Comparison of ENCODE assay signal across 19 cellular contexts in the genomic region with DNA sequence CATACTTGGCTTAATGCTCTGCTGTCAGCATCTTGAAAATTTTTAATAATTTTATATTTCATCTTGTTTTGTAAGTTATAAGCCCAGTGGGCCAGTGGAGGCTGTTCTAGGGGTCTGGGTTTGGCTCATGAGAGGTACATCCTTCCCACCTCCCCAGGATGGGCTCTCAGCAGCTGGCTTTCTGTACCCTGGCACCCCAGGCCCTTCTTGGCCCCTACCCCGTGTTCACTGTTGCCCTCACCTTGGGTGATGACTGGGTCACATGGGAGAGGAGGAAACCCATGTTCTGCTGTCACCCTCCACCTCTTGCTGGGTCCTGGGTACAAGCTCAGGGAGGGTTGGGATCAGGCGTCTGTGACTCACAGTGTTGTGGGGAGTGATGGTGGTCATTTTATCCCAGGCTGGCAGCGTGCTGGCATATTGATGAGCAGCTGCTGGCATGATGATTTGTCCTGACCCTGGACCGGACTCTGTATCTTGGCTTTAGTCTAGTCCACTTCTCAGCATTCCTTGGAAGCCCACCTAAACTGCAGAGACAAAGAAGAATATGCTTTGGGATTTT. TPM values are rescaled to one million over a fixed set of nuclear protein-coding genes. Genes with fewer than 3 reads are reported as not detected.
"Had no signal": no experiment of that assay in that cellular context is flagged by ENCODE, and none has a peak within 500 bp of the region (broad histone marks: within the 10 kb centered on the region; RNA-seq: fewer than 3 reads in every experiment).

No MANE protein-coding gene starts in this region.

- H3K27me3 Mint-ChIP-seq: activated CD8-positive, alpha-beta memory T cell treated with anti-CD3 and anti-CD28 coated beads, Interleukin-2, amount 10 ng/mL, durations not matched to agents 7 days and 5 days; stimulated activated naive B cell treated with anti-CD40 and anti-IgM and Interleukin-4, amounts not matched to agents 10 μg/mL and 1 μg/mL and 100 μg/mL, for 72 hours had no signal

- H3K4me1 ChIP-seq: sigmoid colon, transverse colon had no signal

- H3K9me3 Mint-ChIP-seq: effector memory CD8-positive, alpha-beta T cell; stimulated activated naive B cell treated with anti-CD40 and anti-IgM and Interleukin-4, amounts not matched to agents 10 μg/mL and 1 μg/mL and 100 μg/mL, for 72 hours had no signal

- H3K27ac ChIP-seq: sigmoid colon, transverse colon had no signal

- H3K4me3 ChIP-seq: sigmoid colon, transverse colon had no signal

- H3K4me3 Mint-ChIP-seq: activated CD8-positive, alpha-beta memory T cell treated with anti-CD3 and anti-CD28 coated beads, Interleukin-2, amount 10 ng/mL, durations not matched to agents 7 days and 5 days; nephron progenitor cell; stimulated activated naive B cell treated with anti-CD40 and anti-IgM and Interleukin-4, amounts not matched to agents 10 μg/mL and 1 μg/mL and 100 μg/mL, for 72 hours had no signal

- H3K36me3 ChIP-seq: sigmoid colon, transverse colon had no signal

- H3K27me3 ChIP-seq: sigmoid colon, transverse colon had no signal

- H3K9me3 ChIP-seq: transverse colon had no signal

- ATAC-seq: activated CD8-positive, alpha-beta memory T cell treated with anti-CD3 and anti-CD28 coated beads, Interleukin-2, amount 10 ng/mL, durations not matched to agents 7 days and 5 days; left ventricle myocardium superior; stimulated activated naive B cell treated with anti-CD40 and anti-IgM and Interleukin-4, amounts not matched to agents 10 μg/mL and 1 μg/mL and 100 μg/mL, for 72 hours had no signal

- DNase-seq: activated CD4-positive, alpha-beta T cell treated with anti-CD3 and anti-CD28 coated beads for 1 hour; activated CD4-positive, alpha-beta T cell treated with anti-CD3 and anti-CD28 coated beads, Interleukin-2, amount 50 U/mL, for 4 hours; activated CD8-positive, alpha-beta memory T cell treated with anti-CD3 and anti-CD28 coated beads, Interleukin-2, amount 10 ng/mL, durations not matched to agents 7 days and 5 days; activated effector memory CD4-positive, alpha-beta T cell treated with Interleukin-2 at 50 U/mL for 16 hours; activated T-cell treated with anti-CD3 and anti-CD28 coated beads, Interleukin-2, amount 50 U/mL, for 1 hour; aorta; dermis blood vessel endothelial cell; effector memory CD8-positive, alpha-beta T cell; foreskin melanocyte; head of caudate nucleus; kidney glomerular epithelial cell; left ventricle myocardium superior; mesendoderm; nephron progenitor cell; sigmoid colon; stimulated activated naive B cell treated with anti-CD40 and anti-IgM and Interleukin-4, amounts not matched to agents 10 μg/mL and 1 μg/mL and 100 μg/mL, for 72 hours; transverse colon had no signal

- H3K4me1 Mint-ChIP-seq: nephron progenitor cell had no signal

- H3K27ac Mint-ChIP-seq: activated CD8-positive, alpha-beta memory T cell treated with anti-CD3 and anti-CD28 coated beads, Interleukin-2, amount 10 ng/mL, durations not matched to agents 7 days and 5 days; stimulated activated naive B cell treated with anti-CD40 and anti-IgM and Interleukin-4, amounts not matched to agents 10 μg/mL and 1 μg/mL and 100 μg/mL, for 72 hours had no signal

- H3K36me3 Mint-ChIP-seq: activated CD8-positive, alpha-beta memory T cell treated with anti-CD3 and anti-CD28 coated beads, Interleukin-2, amount 10 ng/mL, durations not matched to agents 7 days and 5 days; stimulated activated naive B cell treated with anti-CD40 and anti-IgM and Interleukin-4, amounts not matched to agents 10 μg/mL and 1 μg/mL and 100 μg/mL, for 72 hours had no signal

RNA-seq across cellular contexts. Expression of gene SLC16A10, which starts 34.6 kb away (rescaled TPM):
- total RNA-seq: fibroblast of lung, pulmonary artery endothelial cell had no signal
- polyA plus RNA-seq: fibroblast of lung had no signal
